In genomic region chr4:42119916-42120315, GRCh38 we compare ENCODE assay signal across 26 cellular contexts. TPM values are rescaled to one million over a fixed set of nuclear protein-coding genes. Genes with fewer than 3 reads are reported as not detected.
"Had no signal": no experiment of that assay in that cellular context is flagged by ENCODE, and none has a peak within 500 bp of the region (broad histone marks: within the 10 kb centered on the region; RNA-seq: fewer than 3 reads in every experiment).

No MANE protein-coding gene starts in this region.

- DNase-seq: activated B cell treated with CpG ODN at 0.5 μM for 24 hours; activated CD4-positive, alpha-beta T cell treated with anti-CD3 and anti-CD28 coated beads, Interleukin-2, amount 50 U/mL, for 1 hour; activated CD8-positive, alpha-beta T cell treated with anti-CD3 and anti-CD28 coated beads for 36 hours; activated gamma-delta T cell treated with Interleukin-2 at 50 U/mL for 16 hours; activated naive CD4-positive, alpha-beta T cell treated with anti-CD3 and anti-CD28 coated beads, Interleukin-2, amount 50 U/mL, for 16 hours; activated T-cell treated with anti-CD3 and anti-CD28 coated beads, Interleukin-2, amount 50 U/mL, for 4 hours; amniotic stem cell; brain microvascular endothelial cell; caudate nucleus; endodermal cell; foreskin fibroblast; heart left ventricle; hypothalamus; mammary epithelial cell; naive thymus-derived CD4-positive, alpha-beta T cell; nucleus accumbens; psoas muscle; spleen; stimulated activated naive CD4-positive, alpha-beta T cell treated with Interleukin-2 at 50 U/mL for 16 hours; T-helper 17 cell had no signal

- H3K4me3 ChIP-seq: heart left ventricle, psoas muscle, right atrium auricular region, spleen, tibial nerve had no signal

- H3K27ac Mint-ChIP-seq: activated B cell treated with CpG ODN at 0.5 μM for 24 hours; activated CD8-positive, alpha-beta T cell treated with anti-CD3 and anti-CD28 coated beads for 36 hours; activated T-helper 17 cell treated with anti-CD3 and anti-CD28 coated beads, Interleukin-2, amount 50 U/mL, for 72 hours; endodermal cell; mesothelial cell of epicardium; naive thymus-derived CD4-positive, alpha-beta T cell; T-helper 17 cell had no signal

- H3K27me3 ChIP-seq: right atrium auricular region, spleen had no signal

- H3K27me3 Mint-ChIP-seq: activated B cell treated with CpG ODN at 0.5 μM for 24 hours had no signal

- H3K36me3 ChIP-seq: brain microvascular endothelial cell, heart left ventricle, right atrium auricular region, tibial nerve had no signal

- H3K9me3 ChIP-seq: heart left ventricle, psoas muscle, right atrium auricular region, spleen, tibial nerve had no signal

- H2AFZ ChIP-seq: parathyroid adenoma had no signal

- H3K79me2 ChIP-seq: parathyroid adenoma had no signal

- H3K4me3 Mint-ChIP-seq: activated B cell treated with CpG ODN at 0.5 μM for 24 hours; activated CD8-positive, alpha-beta T cell treated with anti-CD3 and anti-CD28 coated beads for 36 hours; activated T-cell treated with anti-CD3 and anti-CD28 coated beads, Interleukin-2, amount 50 U/mL, for 4 hours; activated T-helper 17 cell treated with anti-CD3 and anti-CD28 coated beads, Interleukin-2, amount 50 U/mL, for 72 hours; endodermal cell; mesothelial cell of epicardium; naive thymus-derived CD4-positive, alpha-beta T cell; T-helper 17 cell had no signal

- H3K4me1 Mint-ChIP-seq: activated B cell treated with CpG ODN at 0.5 μM for 24 hours; activated T-helper 17 cell treated with anti-CD3 and anti-CD28 coated beads, Interleukin-2, amount 50 U/mL, for 72 hours; mesothelial cell of epicardium; naive thymus-derived CD4-positive, alpha-beta T cell had no signal

- H3K27ac ChIP-seq: brain microvascular endothelial cell, heart left ventricle, parathyroid adenoma, psoas muscle, right atrium auricular region, spleen, tibial nerve had no signal

- H3K9ac ChIP-seq: parathyroid adenoma had no signal

- ATAC-seq: activated CD8-positive, alpha-beta T cell treated with anti-CD3 and anti-CD28 coated beads for 36 hours; activated T-cell treated with anti-CD3 and anti-CD28 coated beads, Interleukin-2, amount 50 U/mL, for 4 hours; activated T-helper 17 cell treated with anti-CD3 and anti-CD28 coated beads, Interleukin-2, amount 50 U/mL, for 72 hours; esophagus mucosa; heart left ventricle; naive thymus-derived CD4-positive, alpha-beta T cell; psoas muscle; T-helper 17 cell had no signal

- H3K4me1 ChIP-seq: heart left ventricle, parathyroid adenoma, psoas muscle, right atrium auricular region, spleen, tibial nerve had no signal

- H3K36me3 Mint-ChIP-seq: mesothelial cell of epicardium; naive thymus-derived CD4-positive, alpha-beta T cell had no signal

- H3K9me3 Mint-ChIP-seq: activated B cell treated with CpG ODN at 0.5 μM for 24 hours; activated CD8-positive, alpha-beta T cell treated with anti-CD3 and anti-CD28 coated beads for 36 hours; activated T-cell treated with anti-CD3 and anti-CD28 coated beads, Interleukin-2, amount 50 U/mL, for 4 hours; activated T-helper 17 cell treated with anti-CD3 and anti-CD28 coated beads, Interleukin-2, amount 50 U/mL, for 72 hours; endodermal cell; mesothelial cell of epicardium; naive thymus-derived CD4-positive, alpha-beta T cell had no signal

RNA-seq across cellular contexts. Expression of gene BEND4, which starts 32.5 kb away (rescaled TPM):
- total RNA-seq: mammary epithelial cell had no signal
- polyA plus RNA-seq: mammary epithelial cell; naive thymus-derived CD4-positive, alpha-beta T cell; psoas muscle had no signal
